Comparison of ENCODE assay signal across 17 cellular contexts in genomic region chr17:79162012-79162577, GRCh38.
"Had no signal": no experiment of that assay in that cellular context is flagged by ENCODE, and none has a peak within 500 bp of the region (broad histone marks: within the 10 kb centered on the region; RNA-seq: fewer than 3 reads in every experiment).

No MANE protein-coding gene starts in this region.

- H3K9me3 Mint-ChIP-seq: activated B cell treated with CpG ODN at 0.5 μM for 24 hours; natural killer cell treated with Interleukin-12 subunit alpha and Interleukin-12 subunit beta and Interleukin-15 and Interleukin-18, amount 100 ng/mL, for 72 hours had no signal

- H3K27me3 Mint-ChIP-seq: activated naive CD8-positive, alpha-beta T cell; natural killer cell treated with Interleukin-12 subunit alpha and Interleukin-12 subunit beta and Interleukin-15 and Interleukin-18, amount 100 ng/mL, for 72 hours had no signal

- H3K4me3 Mint-ChIP-seq: activated B cell treated with CpG ODN at 0.5 μM for 24 hours; natural killer cell treated with Interleukin-12 subunit alpha and Interleukin-12 subunit beta and Interleukin-15 and Interleukin-18, amount 100 ng/mL, for 72 hours had no signal

- FAIRE-seq: islet of Langerhans had no signal

- H3K4me1 Mint-ChIP-seq: activated B cell treated with CpG ODN at 0.5 μM for 24 hours had no signal

- H3K9me3 ChIP-seq: lower lobe of right lung, psoas muscle, tibial artery had no signal

- H3K27ac ChIP-seq: lower lobe of right lung, psoas muscle, skin epidermis, tibial artery had no signal

- H3K4me1 ChIP-seq: lower lobe of right lung, psoas muscle, tibial artery had no signal

- DNase-seq: activated B cell treated with CpG ODN at 0.5 μM for 24 hours, amygdala, erythroblast, foreskin melanocyte, glutamatergic neuron, hippocampal formation, left cardiac atrium, lower lobe of right lung, psoas muscle, right cardiac atrium, substantia nigra, T-helper 9 cell, tibial artery had no signal

- H3K36me3 ChIP-seq: lower lobe of right lung, tibial artery had no signal

- ATAC-seq: left cardiac atrium, lower lobe of right lung, psoas muscle, right cardiac atrium had no signal

- H3K4me3 ChIP-seq: lower lobe of right lung, psoas muscle, skin epidermis, tibial artery had no signal

- H3K27ac Mint-ChIP-seq: activated B cell treated with CpG ODN at 0.5 μM for 24 hours had no signal

- H3K36me3 Mint-ChIP-seq: activated naive CD8-positive, alpha-beta T cell; natural killer cell treated with Interleukin-12 subunit alpha and Interleukin-12 subunit beta and Interleukin-15 and Interleukin-18, amount 100 ng/mL, for 72 hours had no signal
